8 cellular contexts compared by ENCODE assay signal in the genomic region with DNA sequence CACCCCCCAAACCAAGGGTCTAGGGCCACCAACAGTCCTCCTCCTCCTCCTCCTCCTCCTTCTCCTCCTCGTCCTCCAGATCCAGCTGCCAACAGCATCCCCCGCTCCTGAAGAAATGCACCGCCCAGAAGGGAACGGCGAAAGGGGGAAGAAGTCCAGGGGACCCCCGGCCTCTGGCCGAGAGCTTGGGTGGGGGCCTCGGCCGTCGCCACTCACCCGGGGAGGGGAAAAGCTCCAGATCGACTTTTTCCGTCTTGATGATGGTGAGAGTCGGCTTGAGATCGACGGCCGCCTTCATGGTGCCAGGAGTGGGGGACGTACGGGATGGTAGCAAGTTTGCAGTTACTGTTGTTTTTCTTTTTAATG.
DNase-seq lines count a peak whose midpoint lies in the region; FAIRE-seq and TF ChIP-seq lines count a peak whose summit lies in the region.

No MANE protein-coding gene starts in this region.

- H3K27me3 ChIP-seq in NT2/D1 (ENCODE audit: insufficient read depth, insufficient read length) (peaks cover 76% of the 10 kb centered on the region), dorsolateral prefrontal cortex (no peaks in the 10 kb centered on the region), mucosa of stomach (ENCODE audit: control insufficient read depth, insufficient read depth, low read length) (no peaks in the 10 kb centered on the region)

- DNase-seq in NT2/D1 (ENCODE audit: low read depth, low spot score) (no peak), dorsolateral prefrontal cortex (peak in 1 of 10 donors; percentile 30), dedifferentiated amniotic fluid mesenchymal stem cell (ENCODE audit: extremely low spot score) (no peak), DMS79 (lab: John Stamatoyannopoulos, UW) (no peak), HTR-8/SVneo (ENCODE audit: insufficient read length, low spot score) (no peak), CD1c-positive myeloid dendritic cell (ENCODE audit: extremely low spot score) (no peak)

- H3K4me3 ChIP-seq in GM08714 (ENCODE audit: low read length) (peak overlapping the region; percentile 95), NT2/D1 (ENCODE audit: insufficient read length, low read depth) (peak overlapping the region; percentile 49), dorsolateral prefrontal cortex (peak overlapping the region; percentile 56 to 90 (median 77)), mucosa of stomach (ENCODE audit: low read length) (peak overlapping the region; percentile 70)

- no peaks in the 10 kb centered on the region for H3K9me3 ChIP-seq in NT2/D1 (ENCODE audit: insufficient read depth, low read length)
- no peaks in the 10 kb centered on the region for H3K9me3 ChIP-seq in mucosa of stomach (ENCODE audit: control insufficient read depth, low read length)

- peak overlapping the region in 57 of 59 donors; percentile 31 to 96 (median 90) for H3K27ac ChIP-seq in dorsolateral prefrontal cortex

- no peak for TF ChIP-seq CTCF in dorsolateral prefrontal cortex (IDR thresholded peaks at IDR 0.05 in 54 of 56, conservative IDR thresholded peaks at IDR 0.05 in 2 of 56; ENCODE audit: low read depth in 1 of 56, partially characterized antibody in 56 of 56)

- H3K4me1 ChIP-seq in NT2/D1 (ENCODE audit: insufficient read depth, insufficient read length) (no peaks in the 10 kb centered on the region), mucosa of stomach (ENCODE audit: control insufficient read depth, insufficient read depth, low read length) (peaks cover 29% of the 10 kb centered on the region)

- no peak for FAIRE-seq in HTR-8/SVneo (lab: Jason Lieb, UNC)

- H3K9ac ChIP-seq in NT2/D1 (ENCODE audit: insufficient read length, low read depth) (peak overlapping the region; percentile 56), mucosa of stomach (ENCODE audit: low read length) (peak overlapping the region; percentile 88)

- intact Hi-C loops in dorsolateral prefrontal cortex (cut with DNase I): loop anchor here (5.0 kb wide), 1 partner anchor 69 kb away; no protein-coding TSS in a partner anchor

- no peaks in the 10 kb centered on the region for H3K36me3 ChIP-seq in NT2/D1 (ENCODE audit: insufficient read depth, insufficient read length, low read length)
- H3K36me3 ChIP-seq in mucosa of stomach (ENCODE audit: control insufficient read depth, insufficient read depth, low read length): no peaks in the 10 kb centered on the region
